In the genomic region with DNA sequence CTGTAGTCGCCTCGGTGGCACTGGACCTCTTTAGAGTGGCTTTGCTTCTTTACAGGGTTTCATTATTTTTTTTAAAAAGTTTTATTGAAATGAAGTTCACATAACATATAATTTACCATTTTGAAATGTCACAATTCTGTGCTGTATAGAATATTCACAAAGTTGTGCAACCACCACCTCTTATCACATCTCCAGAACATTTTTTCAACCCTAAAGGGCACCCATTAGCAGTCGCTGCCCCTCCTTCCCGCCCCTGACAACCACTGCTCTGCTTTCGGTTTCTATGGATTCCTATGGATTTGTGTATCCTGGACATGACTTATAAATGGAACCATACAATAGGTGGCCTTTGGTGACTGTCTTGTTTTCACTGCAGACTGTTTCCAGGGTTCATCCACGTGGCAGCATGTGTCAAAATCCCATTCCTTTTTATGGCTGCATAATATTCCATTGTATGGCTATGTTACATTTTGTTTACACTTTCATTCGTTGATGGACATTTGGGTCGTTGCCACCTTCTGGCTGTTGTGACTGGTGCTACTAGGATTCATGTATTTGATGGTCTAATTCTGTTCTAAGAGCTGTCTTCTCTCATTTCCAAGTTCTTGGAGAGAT, we compare ENCODE assay signal across 19 cellular contexts. TPM values are rescaled to one million over a fixed set of nuclear protein-coding genes. Genes with fewer than 3 reads are reported as not detected.
"Had no signal": no experiment of that assay in that cellular context is flagged by ENCODE, and none has a peak within 500 bp of the region (broad histone marks: within the 10 kb centered on the region; RNA-seq: fewer than 3 reads in every experiment).

No MANE protein-coding gene starts in this region.

- H3K27me3 Mint-ChIP-seq: activated CD4-positive, alpha-beta T cell treated with anti-CD3 and anti-CD28 coated beads, Interleukin-2, amount 10 ng/mL, durations not matched to agents 7 days and 5 days; naive B cell had no signal

- H3K4me1 Mint-ChIP-seq: activated CD4-positive, alpha-beta T cell treated with anti-CD3 and anti-CD28 coated beads, Interleukin-2, amount 10 ng/mL, durations not matched to agents 7 days and 5 days; activated T-helper 17 cell treated with anti-CD3 and anti-CD28 coated beads, Interleukin-2, amount 50 U/mL, for 72 hours had no signal

- H3K36me3 ChIP-seq: ascending aorta, lower lobe of right lung, neutrophil, right atrium auricular region had no signal

- H3K27ac ChIP-seq: ascending aorta, coronary artery, lower lobe of right lung, neutrophil, right atrium auricular region had no signal

- H3K27me3 ChIP-seq: ascending aorta, neutrophil, right atrium auricular region had no signal

- H3K9me3 ChIP-seq: ascending aorta, lower lobe of right lung, neutrophil, right atrium auricular region had no signal

- H3K27ac Mint-ChIP-seq: activated CD4-positive, alpha-beta T cell treated with anti-CD3 and anti-CD28 coated beads, Interleukin-2, amount 10 ng/mL, durations not matched to agents 7 days and 5 days; activated T-helper 17 cell treated with anti-CD3 and anti-CD28 coated beads, Interleukin-2, amount 50 U/mL, for 72 hours; T-helper 2 cell treated with Interferon-gamma antibody and Interleukin-4, amounts not matched to agents 5 μg/mL and 100 μg/mL, for 36 hours had no signal

- H3K9me3 Mint-ChIP-seq: activated CD4-positive, alpha-beta T cell treated with anti-CD3 and anti-CD28 coated beads, Interleukin-2, amount 10 ng/mL, durations not matched to agents 7 days and 5 days; activated T-helper 17 cell treated with anti-CD3 and anti-CD28 coated beads, Interleukin-2, amount 50 U/mL, for 72 hours; T-helper 2 cell treated with Interferon-gamma antibody and Interleukin-4, amounts not matched to agents 5 μg/mL and 100 μg/mL, for 36 hours had no signal

- H3K36me3 Mint-ChIP-seq: naive B cell had no signal

- DNase-seq: activated CD4-positive, alpha-beta T cell treated with anti-CD3 and anti-CD28 coated beads, Interleukin-2, amount 10 ng/mL, durations not matched to agents 7 days and 5 days; activated naive CD4-positive, alpha-beta T cell treated with Interleukin-2 at 50 U/mL for 16 hours; central memory CD4-positive, alpha-beta T cell; effector CD8-positive, alpha-beta T cell; foreskin melanocyte; head of caudate nucleus; lower lobe of right lung; naive B cell; stimulated activated CD4-positive, alpha-beta T cell treated with anti-CD3 and anti-CD28 coated beads, Interleukin-4, amount 100 ng/mL, for 4 hours; stimulated activated CD8-positive, alpha-beta memory T cell treated with anti-CD3 and anti-CD28 coated beads, Interleukin-4, amount 100 ng/mL, for 48 hours; stimulated activated naive CD4-positive, alpha-beta T cell treated with Interleukin-2 at 50 U/mL for 16 hours had no signal

- H3K4me3 ChIP-seq: ascending aorta, coronary artery, lower lobe of right lung, right atrium auricular region, skin epidermis had no signal

- H3K4me3 Mint-ChIP-seq: activated CD4-positive, alpha-beta T cell treated with anti-CD3 and anti-CD28 coated beads, Interleukin-2, amount 10 ng/mL, durations not matched to agents 7 days and 5 days; activated T-helper 17 cell treated with anti-CD3 and anti-CD28 coated beads, Interleukin-2, amount 50 U/mL, for 72 hours; naive B cell; T-helper 2 cell treated with Interferon-gamma antibody and Interleukin-4, amounts not matched to agents 5 μg/mL and 100 μg/mL, for 36 hours had no signal

RNA-seq across cellular contexts. Expression of a gene that starts 52.6 kb away (rescaled TPM):
- total RNA-seq: activated CD4-positive, alpha-beta T cell treated with anti-CD3 and anti-CD28 coated beads, Interleukin-2, amount 10 ng/mL, durations not matched to agents 7 days and 5 days; activated CD8-positive, alpha-beta memory T cell treated with anti-CD3 and anti-CD28 coated beads for 36 hours; activated T-helper 17 cell treated with anti-CD3 and anti-CD28 coated beads, Interleukin-2, amount 50 U/mL, for 72 hours had no signal
